ENCODE assay signal across 1 cellular context in genomic region chr17:62059394-62059793, GRCh38.
TF ChIP-seq lines count a peak whose summit lies in the region.

No MANE protein-coding gene starts in this region.

TF ChIP-seq in IMR-90, 13 proteins besides CTCF, POLR2A, EP300 and RAD21:
- TF ChIP-seq MAZ (IDR thresholded peaks at IDR 0.05; ENCODE audit: borderline replicate concordance, low read depth, low read length) (no peak), RCOR1 (IDR thresholded peaks at IDR 0.05; ENCODE audit: insufficient replicate concordance, low read length) (no peak), RFX5 (IDR thresholded peaks at IDR 0.05; ENCODE audit: low read depth, low read length) (no peak), CEBPB (IDR thresholded peaks at IDR 0.05; ENCODE audit: low read depth, low read length) (no peak), ELK1 (IDR thresholded peaks at IDR 0.05; ENCODE audit: borderline replicate concordance, low read depth, low read length) (no peak), MXI1 (IDR thresholded peaks at IDR 0.05; ENCODE audit: borderline replicate concordance, low read depth, low read length) (no peak), BHLHE40 (IDR thresholded peaks at IDR 0.05; ENCODE audit: low read depth, low read length) (no peak), FOS (IDR thresholded peaks at IDR 0.05; ENCODE audit: low read depth, low read length) (no peak), NFE2L2 (IDR thresholded peaks at IDR 0.05; ENCODE audit: low read depth, low read length) (no peak), MAFK (IDR thresholded peaks at IDR 0.05; ENCODE audit: low read depth, low read length) (no peak), USF2 (IDR thresholded peaks at IDR 0.05; ENCODE audit: low read depth, low read length) (no peak), CHD1 (IDR thresholded peaks at IDR 0.05; ENCODE audit: low read depth, low read length) (no peak), SMC3 (IDR thresholded peaks at IDR 0.05; ENCODE audit: low read depth, low read length) (no peak)
